Comparison of ENCODE assay signal across 27 cellular contexts in genomic region chr16:88310796-88311605, GRCh38.
"Had no signal": no experiment of that assay in that cellular context is flagged by ENCODE, and none has a peak within 500 bp of the region (broad histone marks: within the 10 kb centered on the region; RNA-seq: fewer than 3 reads in every experiment).

No MANE protein-coding gene starts in this region.

- H3K4me1 Mint-ChIP-seq: endodermal cell, nephron progenitor cell had no signal

- H3K27me3 Mint-ChIP-seq: activated naive CD8-positive, alpha-beta T cell had no signal

- DNase-seq: activated CD4-positive, alpha-beta T cell treated with anti-CD3 and anti-CD28 coated beads for 4 hours; activated CD4-positive, alpha-beta T cell treated with anti-CD3 and anti-CD28 coated beads, Interleukin-2, amount 50 U/mL, for 4 hours; activated CD8-positive, alpha-beta memory T cell treated with anti-CD3 and anti-CD28 coated beads for 24 hours; activated effector memory CD4-positive, alpha-beta T cell treated with Interleukin-2 at 50 U/mL for 16 hours; activated naive CD4-positive, alpha-beta T cell treated with Interleukin-2 at 50 U/mL for 16 hours; adrenal gland; brain microvascular endothelial cell; central memory CD4-positive, alpha-beta T cell; endodermal cell; foreskin melanocyte; kidney glomerular epithelial cell; lower lobe of right lung; mucosa of descending colon; nephron progenitor cell; stimulated activated CD4-positive, alpha-beta T cell treated with anti-CD3 and anti-CD28 coated beads, Interleukin-15, amount 100 ng/mL, for 24 hours; stimulated activated CD4-positive, alpha-beta T cell treated with anti-CD3 and anti-CD28 coated beads, Interleukin-2, amount 100 ng/mL, for 24 hours; stimulated activated naive CD4-positive, alpha-beta T cell; tibial artery; upper lobe of right lung had no signal

- H3K4me1 ChIP-seq: right atrium auricular region had no signal

- ATAC-seq: esophagus mucosa, left lobe of liver, lower lobe of right lung, mucosa of descending colon had no signal

- H3K36me3 ChIP-seq: adrenal gland, brain microvascular endothelial cell, lower lobe of right lung, right atrium auricular region, suprapubic skin, tibial artery, upper lobe of right lung had no signal

- H3K27ac Mint-ChIP-seq: activated naive CD8-positive, alpha-beta T cell; dendritic cell treated with granulocyte-macrophage colony-stimulating factor and Interleukin-4, amounts not matched to agents 40 ng/mL and 50 ng/mL, for 4 days; endodermal cell; nephron progenitor cell had no signal

- H3K4me3 ChIP-seq: adrenal gland, lower lobe of right lung, mucosa of descending colon, right atrium auricular region, smooth muscle cell, suprapubic skin, tibial artery, upper lobe of right lung had no signal

- H3K9me3 ChIP-seq: adrenal gland, lower lobe of right lung, mucosa of descending colon, suprapubic skin, tibial artery had no signal

- H3K27ac ChIP-seq: adrenal gland, brain microvascular endothelial cell, lower lobe of right lung, right atrium auricular region, suprapubic skin, tibial artery, upper lobe of right lung, VCaP had no signal

- H3K4me3 Mint-ChIP-seq: activated naive CD8-positive, alpha-beta T cell; dendritic cell treated with granulocyte-macrophage colony-stimulating factor and Interleukin-4, amounts not matched to agents 40 ng/mL and 50 ng/mL, for 4 days; endodermal cell; nephron progenitor cell had no signal

- H3K4me2 ChIP-seq: smooth muscle cell had no signal

- H3K27me3 ChIP-seq: adrenal gland, brain microvascular endothelial cell, right atrium auricular region, tibial artery, upper lobe of right lung had no signal

- H3K36me3 Mint-ChIP-seq: activated naive CD8-positive, alpha-beta T cell had no signal
